ENCODE assay signal across 8 cellular contexts in genomic region chr3:169966951-169967915, GRCh38. TPM values are rescaled to one million over a fixed set of nuclear protein-coding genes. Genes with fewer than 3 reads are reported as not detected.
DNase-seq lines count a peak whose midpoint lies in the region; ATAC-seq lines count a peak whose summit lies in the region.

No MANE protein-coding gene starts in this region.

- peak overlapping the region; percentile 92 for H3K27ac Mint-ChIP-seq in activated CD4-positive, alpha-beta memory T cell treated with anti-CD3 and anti-CD28 coated beads, Interleukin-2, amount 10 ng/mL, durations not matched to agents 7 days and 5 days
- peak overlapping the region; percentile 100 for H3K27ac Mint-ChIP-seq in memory B cell
- H3K27ac Mint-ChIP-seq in stimulated activated memory B cell treated with anti-CD40 and anti-IgM and Interleukin-4, amounts not matched to agents 10 μg/mL and 1 μg/mL and 100 μg/mL, for 72 hours = peak overlapping the region; percentile 98

- H3K9ac ChIP-seq in endocrine pancreas (ENCODE audit: control insufficient read depth, insufficient read depth, low read length) = peak overlapping the region; percentile 94

- H3K36me3 ChIP-seq in endocrine pancreas (ENCODE audit: control insufficient read depth, insufficient read depth, low read length) = no peaks in the 10 kb centered on the region

- CTCF ChIA-PET in activated CD4-positive, alpha-beta memory T cell treated with anti-CD3 and anti-CD28 coated beads, Interleukin-2, amount 10 ng/mL, durations not matched to agents 7 days and 5 days (lab: Charles Lee) = interaction anchor here (0.6 to 3.7 kb wide), 13 partner anchors 11 to 413 kb away, joined by 3 to 16 read pairs (median 3); partner anchors contain the start of genes LRRC34 and LRRIQ4

- POLR2A ChIA-PET in activated CD4-positive, alpha-beta memory T cell treated with anti-CD3 and anti-CD28 coated beads, Interleukin-2, amount 10 ng/mL, durations not matched to agents 7 days and 5 days (lab: Charles Lee) = interaction anchor here (0.6 to 2.9 kb wide), 25 partner anchors 10 to 1491 kb away, joined by 3 to 36 read pairs (median 4); partner anchors contain the start of genes ACTRT3, LRRC34, LRRIQ4 and MYNN

- no peaks in the 10 kb centered on the region for H3K9me3 ChIP-seq in endocrine pancreas (ENCODE audit: control insufficient read depth, low read length)

- DNase-seq in A172 (ENCODE audit: low spot score) (peak; percentile 28), NCI-H2171 treated with DMSO at 0.1 percent for 48 hours (lab: John Stamatoyannopoulos, UW) (peak; percentile 67), memory B cell (ENCODE audit: low spot score in 2 of 2) (no peak)
- peak; percentile 56 for DNase-seq in activated CD4-positive, alpha-beta memory T cell treated with anti-CD3 and anti-CD28 coated beads, Interleukin-2, amount 10 ng/mL, durations not matched to agents 7 days and 5 days

- H3K36me3 Mint-ChIP-seq in activated CD4-positive, alpha-beta memory T cell treated with anti-CD3 and anti-CD28 coated beads, Interleukin-2, amount 10 ng/mL, durations not matched to agents 7 days and 5 days (ENCODE audit: low read depth) = peaks cover 13% of the 10 kb centered on the region
- peaks cover 16% of the 10 kb centered on the region for H3K36me3 Mint-ChIP-seq in memory B cell
- H3K36me3 Mint-ChIP-seq in stimulated activated memory B cell treated with anti-CD40 and anti-IgM and Interleukin-4, amounts not matched to agents 10 μg/mL and 1 μg/mL and 100 μg/mL, for 72 hours = peaks cover 30% of the 10 kb centered on the region

- peak; percentile 36 for ATAC-seq in GM18498 (IDR thresholded peaks at IDR 0.05; ENCODE audit: unreplicated experiment)
- peak; percentile 37 for ATAC-seq in HG02973 (IDR thresholded peaks at IDR 0.05; ENCODE audit: unreplicated experiment)
- peak; percentile 64 for ATAC-seq in memory B cell (ENCODE audit: low read depth)
- ATAC-seq in stimulated activated memory B cell treated with anti-CD40 and anti-IgM and Interleukin-4, amounts not matched to agents 10 μg/mL and 1 μg/mL and 100 μg/mL, for 72 hours = peak; percentile 78

- no peaks in the 10 kb centered on the region for H3K27me3 Mint-ChIP-seq in activated CD4-positive, alpha-beta memory T cell treated with anti-CD3 and anti-CD28 coated beads, Interleukin-2, amount 10 ng/mL, durations not matched to agents 7 days and 5 days
- no peaks in the 10 kb centered on the region for H3K27me3 Mint-ChIP-seq in memory B cell
- H3K27me3 Mint-ChIP-seq in stimulated activated memory B cell treated with anti-CD40 and anti-IgM and Interleukin-4, amounts not matched to agents 10 μg/mL and 1 μg/mL and 100 μg/mL, for 72 hours = no peaks in the 10 kb centered on the region

- H3K4me3 Mint-ChIP-seq in activated CD4-positive, alpha-beta memory T cell treated with anti-CD3 and anti-CD28 coated beads, Interleukin-2, amount 10 ng/mL, durations not matched to agents 7 days and 5 days = peak overlapping the region; percentile 85
- peak overlapping the region; percentile 100 for H3K4me3 Mint-ChIP-seq in memory B cell
- peak overlapping the region; percentile 95 for H3K4me3 Mint-ChIP-seq in stimulated activated memory B cell treated with anti-CD40 and anti-IgM and Interleukin-4, amounts not matched to agents 10 μg/mL and 1 μg/mL and 100 μg/mL, for 72 hours

- peak overlapping the region; percentile 99 for H3K4me3 ChIP-seq in endocrine pancreas (ENCODE audit: control insufficient read depth, insufficient read depth, low read length)

- H3K27me3 ChIP-seq in endocrine pancreas (ENCODE audit: control insufficient read depth, insufficient read depth, low read length) = no peaks in the 10 kb centered on the region

- peaks cover 44% of the 10 kb centered on the region for H3K4me1 Mint-ChIP-seq in activated CD4-positive, alpha-beta memory T cell treated with anti-CD3 and anti-CD28 coated beads, Interleukin-2, amount 10 ng/mL, durations not matched to agents 7 days and 5 days
- peaks cover 61% of the 10 kb centered on the region for H3K4me1 Mint-ChIP-seq in memory B cell
- H3K4me1 Mint-ChIP-seq in stimulated activated memory B cell treated with anti-CD40 and anti-IgM and Interleukin-4, amounts not matched to agents 10 μg/mL and 1 μg/mL and 100 μg/mL, for 72 hours = peaks cover 72% of the 10 kb centered on the region

- H3K9me3 Mint-ChIP-seq in activated CD4-positive, alpha-beta memory T cell treated with anti-CD3 and anti-CD28 coated beads, Interleukin-2, amount 10 ng/mL, durations not matched to agents 7 days and 5 days = no peaks in the 10 kb centered on the region
- peaks cover 4% of the 10 kb centered on the region for H3K9me3 Mint-ChIP-seq in memory B cell
- peaks cover 9% of the 10 kb centered on the region for H3K9me3 Mint-ChIP-seq in stimulated activated memory B cell treated with anti-CD40 and anti-IgM and Interleukin-4, amounts not matched to agents 10 μg/mL and 1 μg/mL and 100 μg/mL, for 72 hours

- H3K4me1 ChIP-seq in endocrine pancreas (ENCODE audit: control insufficient read depth, insufficient read depth, low read length) = peaks cover 17% of the 10 kb centered on the region

RNA-seq across cellular contexts. Expression of gene SEC62, which starts 0.6 kb away (rescaled TPM):
- total RNA-seq in A172 (2014; rRNA removed; shearing (Covaris generic)) = 34.8 and 37.2 TPM in 2 replicates
- 10 to 100 TPM; 53.7 to 57.9 TPM for total RNA-seq in activated CD4-positive, alpha-beta memory T cell treated with anti-CD3 and anti-CD28 coated beads, Interleukin-2, amount 10 ng/mL, durations not matched to agents 7 days and 5 days

RNA-seq across cellular contexts. Expression of gene SAMD7, which starts 55.9 kb away (rescaled TPM):
- total RNA-seq in A172 (2014; rRNA removed; shearing (Covaris generic)) = not detected in 2 replicates
- total RNA-seq in activated CD4-positive, alpha-beta memory T cell treated with anti-CD3 and anti-CD28 coated beads, Interleukin-2, amount 10 ng/mL, durations not matched to agents 7 days and 5 days = not detected

Comparison
In these comparisons a context has a peak if more than half of its experiments do, and no peak if none do; other contexts are left out.
1. DNase-seq: peak in A172 (single experiment), NCI-H2171 treated with DMSO at 0.1 percent for 48 hours (single experiment) and activated CD4-positive, alpha-beta memory T cell treated with anti-CD3 and anti-CD28 coated beads, Interleukin-2, amount 10 ng/mL, durations not matched to agents 7 days and 5 days (single experiment); none in memory B cell (0 of 2).
2. Peak in every context shown above with its lines, with median percentiles within 50 percentile points of each other: ATAC-seq, H3K27ac Mint-ChIP-seq and H3K4me3 Mint-ChIP-seq.